8 cellular contexts compared by ENCODE assay signal in genomic region chr3:155805204-155805801, GRCh38. TPM values are rescaled to one million over a fixed set of nuclear protein-coding genes. Genes with fewer than 3 reads are reported as not detected.
DNase-seq lines count a peak whose midpoint lies in the region; ATAC-seq and TF ChIP-seq lines count a peak whose summit lies in the region.

No MANE protein-coding gene starts in this region.

- CTCF ChIA-PET in PC-3 (lab: Charles Lee) = interaction anchor here (0.5 to 2.1 kb wide), 17 partner anchors 11 to 1975 kb away, joined by 3 to 13 read pairs (median 4); partner anchors contain the start of genes GMPS and SLC33A1

- POLR2A ChIA-PET in PC-3 (lab: Charles Lee; ENCODE audit: unreplicated experiment) = interaction anchor here (0.6 to 1.0 kb wide), 5 partner anchors 49 to 680 kb away, joined by 3 to 5 read pairs (median 5); no protein-coding TSS in a partner anchor

- H2AFZ ChIP-seq in PC-3 (ENCODE audit: low read length) = peak overlapping the region; percentile 99

- H3K27ac ChIP-seq in PC-3 (ENCODE audit: low read length) = no peak overlapping the region
- peak overlapping the region; percentile 80 for H3K27ac ChIP-seq in lower lobe of right lung

- no peaks in the 10 kb centered on the region; the same call in 1 of the 2 replicates for H3K36me3 ChIP-seq in PC-3 (ENCODE audit: low read depth, low read length)
- no peaks in the 10 kb centered on the region for H3K36me3 ChIP-seq in lower lobe of right lung

- no peak for TF ChIP-seq CTCF in GM12865 (IDR thresholded peaks at IDR 0.05; ENCODE audit: insufficient read depth, low read depth, low read length, missing control alignments)
- no peak for TF ChIP-seq CTCF in PC-3 (conservative IDR thresholded peaks at IDR 0.05; ENCODE audit: low read depth, low read length)
- TF ChIP-seq CTCF in lower lobe of right lung (IDR thresholded peaks at IDR 0.05) = no peak

- H3F3A ChIP-seq in PC-3 (ENCODE audit: low read length, unreplicated experiment) = no peaks in the 10 kb centered on the region

- peak overlapping the region; percentile 93 for H3K4me2 ChIP-seq in PC-3 (ENCODE audit: low read length)

- DNase-seq in GM12865 (ENCODE audit: low read depth) = no peak
- DNase-seq in PC-3 = peak; percentile 48
- peak; percentile 1 for DNase-seq in central memory CD4-positive, alpha-beta T cell
- DNase-seq in lower lobe of right lung = peak; percentile 49
- peak; percentile 17 for DNase-seq in stimulated activated CD8-positive, alpha-beta memory T cell treated with anti-CD3 and anti-CD28 coated beads, Interleukin-7, amount 100 ng/mL, for 24 hours (ENCODE audit: low read depth)
- DNase-seq in H4 (ENCODE audit: low spot score) = no peak

- intact Hi-C loops in PC-3 (cut with micrococcal nuclease) (no loop called here), lower lobe of right lung (cut with DNase I) (no loop called here)

- H3K4me3 ChIP-seq in GM12865 (ENCODE audit: low read depth, low read length) = peak overlapping the region; percentile 73
- peak overlapping the region; percentile 86 for H3K4me3 ChIP-seq in PC-3 (ENCODE audit: low read length)
- H3K4me3 ChIP-seq in lower lobe of right lung = peak overlapping the region; percentile 85

- H3K9ac ChIP-seq in PC-3 (ENCODE audit: low read length) = peak overlapping the region; percentile 95

- H3K27me3 ChIP-seq in PC-3 (ENCODE audit: low read length) (no peaks in the 10 kb centered on the region), lower lobe of right lung (ENCODE audit: low read depth) (no peaks in the 10 kb centered on the region)

- ATAC-seq in HG02884 (IDR thresholded peaks at IDR 0.05; ENCODE audit: unreplicated experiment) (peak; percentile 2), PC-3 (peak; percentile 66), lower lobe of right lung (peak; percentile 79 to 85), HG02870 (IDR thresholded peaks at IDR 0.05; ENCODE audit: unreplicated experiment) (no peak)

- no peaks in the 10 kb centered on the region for H3K9me2 ChIP-seq in PC-3 (replicated peaks; ENCODE audit: low read length)

- H4K20me1 ChIP-seq in PC-3 (ENCODE audit: low read length) = no peaks in the 10 kb centered on the region

- no peaks in the 10 kb centered on the region for H3K9me3 ChIP-seq in PC-3 (ENCODE audit: low read length)
- H3K9me3 ChIP-seq in lower lobe of right lung = no peaks in the 10 kb centered on the region

- BruUV-seq in PC-3 (replicated peaks; lab: Mats Ljungman, UMichigan) = no TSS peak

- H3K79me2 ChIP-seq in PC-3 (ENCODE audit: low read length) = 0 out of 2 replicates have a peak, but pooled peaks cover 4% of the 10 kb centered on the region

- H3K4me1 ChIP-seq in PC-3 (ENCODE audit: insufficient read depth, low read length) = peaks cover 4% of the 10 kb centered on the region; the same call in 1 of the 2 replicates
- peaks cover 6% of the 10 kb centered on the region for H3K4me1 ChIP-seq in lower lobe of right lung

RNA-seq across cellular contexts. Expression of gene C3orf33, which starts 0.8 kb away (rescaled TPM):
- 3.5 and 3.6 TPM in 2 replicates for total RNA-seq in PC-3 (2014; rRNA removed)
- 3.6 TPM for total RNA-seq in lower lobe of right lung
- 2.5 and 5.1 TPM in 2 replicates for total RNA-seq in H4 (2014; rRNA removed; shearing (Covaris generic))

RNA-seq across cellular contexts. Expression of gene SLC33A1, which starts 48.9 kb away (rescaled TPM):
- 32.3 and 32.9 TPM in 2 replicates for total RNA-seq in PC-3 (2014; rRNA removed)
- 33.9 TPM for total RNA-seq in lower lobe of right lung
- 36.5 and 45.4 TPM in 2 replicates for total RNA-seq in H4 (2014; rRNA removed; shearing (Covaris generic))

Comparison
In these comparisons a context has a peak if more than half of its experiments do, and no peak if none do; other contexts are left out.
1. DNase-seq: peak in PC-3 (single experiment), central memory CD4-positive, alpha-beta T cell (single experiment), lower lobe of right lung (single experiment) and stimulated activated CD8-positive, alpha-beta memory T cell treated with anti-CD3 and anti-CD28 coated beads, Interleukin-7, amount 100 ng/mL, for 24 hours (single experiment); none in GM12865 (single experiment) and H4 (single experiment).
2. Peak in every context shown above with its lines, with median percentiles within 50 percentile points of each other: H3K4me3 ChIP-seq.